11 cellular contexts compared by ENCODE assay signal in the genomic region with DNA sequence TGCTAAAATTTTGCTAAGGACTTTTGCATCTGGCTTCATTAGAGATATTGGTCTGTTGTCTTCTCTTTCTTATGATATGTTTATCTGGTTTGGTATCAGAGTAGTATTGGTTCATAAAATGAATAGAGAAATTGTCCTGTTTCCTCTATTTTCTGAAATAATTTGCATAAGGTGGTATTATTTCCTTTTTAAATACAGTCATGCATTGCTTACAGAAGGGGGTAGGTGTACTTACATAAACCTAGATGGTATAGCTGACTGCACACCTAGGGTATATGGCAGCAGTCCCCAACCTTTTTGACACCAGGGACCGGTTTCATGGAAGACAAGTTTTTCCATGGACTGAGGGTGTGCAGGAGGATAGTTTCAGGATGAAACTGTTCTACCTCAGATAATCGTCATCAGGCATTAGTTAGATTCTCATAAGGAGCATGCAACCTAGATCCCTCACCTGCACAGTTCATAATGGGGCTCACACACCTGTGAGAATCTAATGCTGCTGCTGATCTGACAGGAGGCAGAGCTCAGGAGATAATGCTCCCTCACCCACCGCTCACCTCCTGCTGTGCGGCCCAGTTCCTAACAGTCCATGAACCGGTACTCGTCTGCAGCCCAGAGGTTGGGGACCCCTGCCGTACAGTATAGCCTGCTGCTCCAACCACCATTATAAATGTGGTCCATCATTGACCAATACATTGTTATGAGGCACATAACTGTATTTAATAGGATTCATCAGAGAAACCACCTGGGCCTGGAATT.
"Had no signal": no experiment of that assay in that cellular context is flagged by ENCODE, and none has a peak within 500 bp of the region (broad histone marks: within the 10 kb centered on the region; RNA-seq: fewer than 3 reads in every experiment).

No MANE protein-coding gene starts in this region.

- H3K27ac ChIP-seq: cardiac muscle cell, heart right ventricle, left ventricle myocardium inferior, ovary had no signal

- H3K9me3 Mint-ChIP-seq: stimulated activated naive CD8-positive, alpha-beta T cell treated with anti-CD3 and anti-CD28 coated beads, Interleukin-15, amount 100 ng/mL, for 72 hours had no signal

- H3K4me3 ChIP-seq: cardiac muscle cell, heart right ventricle, left ventricle myocardium inferior, ovary, testis had no signal

- ATAC-seq: heart right ventricle; stimulated activated naive CD8-positive, alpha-beta T cell treated with anti-CD3 and anti-CD28 coated beads, Interleukin-15, amount 100 ng/mL, for 72 hours had no signal

- H3K9me3 ChIP-seq: heart right ventricle, left ventricle myocardium inferior, ovary, testis had no signal

- H3K27me3 ChIP-seq: cardiac muscle cell, heart right ventricle, ovary, testis had no signal

- H3K27me3 Mint-ChIP-seq: stimulated activated naive CD8-positive, alpha-beta T cell treated with anti-CD3 and anti-CD28 coated beads, Interleukin-15, amount 100 ng/mL, for 72 hours had no signal

- H3K4me3 Mint-ChIP-seq: stimulated activated naive CD8-positive, alpha-beta T cell treated with anti-CD3 and anti-CD28 coated beads, Interleukin-15, amount 100 ng/mL, for 72 hours had no signal

- DNase-seq: effector CD4-positive, alpha-beta T cell; foreskin melanocyte; heart right ventricle; left ventricle myocardium inferior; mesenchymal stem cell; ovary; stimulated activated CD4-positive, alpha-beta T cell treated with anti-CD3 and anti-CD28 coated beads, Interleukin-2, amount 100 ng/mL, for 48 hours; stimulated activated naive CD8-positive, alpha-beta T cell treated with anti-CD3 and anti-CD28 coated beads, Interleukin-15, amount 100 ng/mL, for 72 hours; T-helper 2 cell; testis had no signal

- H3K36me3 ChIP-seq: cardiac muscle cell, heart right ventricle, left ventricle myocardium inferior, ovary had no signal
